ENCODE assay signal across 19 cellular contexts in genomic region chr3:72287941-72288340, GRCh38.
"Had no signal": no experiment of that assay in that cellular context is flagged by ENCODE, and none has a peak within 500 bp of the region (broad histone marks: within the 10 kb centered on the region; RNA-seq: fewer than 3 reads in every experiment).

No MANE protein-coding gene starts in this region.

- H3K4me3 ChIP-seq: coronary artery, hepatocyte, lung, tibial nerve had no signal

- H3K79me2 ChIP-seq: hepatocyte had no signal

- H2AFZ ChIP-seq: hepatocyte had no signal

- ATAC-seq: activated CD8-positive, alpha-beta T cell treated with anti-CD3 and anti-CD28 coated beads, Interleukin-2, amount 10 ng/mL, durations not matched to agents 7 days and 5 days; natural killer cell treated with Interleukin-12 subunit alpha and Interleukin-12 subunit beta and Interleukin-15 and Interleukin-18, amount 100 ng/mL, for 72 hours; stimulated activated naive CD8-positive, alpha-beta T cell treated with anti-CD3 and anti-CD28 coated beads, Interleukin-15, Interleukin-2, amounts not matched to agents 100 U/mL and 50 U/mL, for 24 hours had no signal

- H3K9me3 Mint-ChIP-seq: activated T-cell treated with anti-CD3 and anti-CD28 coated beads, Interleukin-2, amount 50 U/mL, for 24 hours; mesothelial cell of epicardium; natural killer cell treated with Interleukin-12 subunit alpha and Interleukin-12 subunit beta and Interleukin-15 and Interleukin-18, amount 100 ng/mL, for 72 hours had no signal

- DNase-seq: activated CD4-positive, alpha-beta T cell treated with anti-CD3 and anti-CD28 coated beads for 48 hours; activated CD4-positive, CD25-positive, alpha-beta regulatory T cell; activated CD8-positive, alpha-beta T cell treated with anti-CD3 and anti-CD28 coated beads, Interleukin-2, amount 10 ng/mL, durations not matched to agents 7 days and 5 days; activated naive CD4-positive, alpha-beta T cell treated with Interleukin-2 at 50 U/mL for 16 hours; activated T-cell treated with anti-CD3 and anti-CD28 coated beads, Interleukin-2, amount 50 U/mL, for 24 hours; brain microvascular endothelial cell; effector CD4-positive, alpha-beta T cell; retina; stimulated activated CD4-positive, alpha-beta T cell treated with anti-CD3 and anti-CD28 coated beads, Interleukin-12 subunit alpha, Interleukin-12 subunit beta, amount 100 ng/mL, for 4 hours; stimulated activated naive CD8-positive, alpha-beta T cell treated with anti-CD3 and anti-CD28 coated beads, Interleukin-15, Interleukin-2, amounts not matched to agents 100 U/mL and 50 U/mL, for 24 hours had no signal

- H3K36me3 Mint-ChIP-seq: mesothelial cell of epicardium; natural killer cell treated with Interleukin-12 subunit alpha and Interleukin-12 subunit beta and Interleukin-15 and Interleukin-18, amount 100 ng/mL, for 72 hours had no signal

- H3K36me3 ChIP-seq: brain microvascular endothelial cell, tibial nerve had no signal

- H3K27ac ChIP-seq: brain microvascular endothelial cell, coronary artery, hepatocyte had no signal

- H3K27me3 ChIP-seq: hepatocyte, tibial nerve had no signal

- H3K4me3 Mint-ChIP-seq: activated CD8-positive, alpha-beta T cell treated with anti-CD3 and anti-CD28 coated beads, Interleukin-2, amount 10 ng/mL, durations not matched to agents 7 days and 5 days; activated T-cell treated with anti-CD3 and anti-CD28 coated beads, Interleukin-2, amount 50 U/mL, for 24 hours; mesothelial cell of epicardium had no signal

- H3K27ac Mint-ChIP-seq: activated CD8-positive, alpha-beta T cell treated with anti-CD3 and anti-CD28 coated beads, Interleukin-2, amount 10 ng/mL, durations not matched to agents 7 days and 5 days; activated T-cell treated with anti-CD3 and anti-CD28 coated beads, Interleukin-2, amount 50 U/mL, for 24 hours; activated T-helper 2 cell treated with anti-CD3 and anti-CD28 coated beads, Interferon-gamma antibody, Interleukin-2, Interleukin-4, amounts not matched to agents 10 μg/mL and 5 μg/mL and 100 μg/mL, durations not matched to agents 14 hours and 24 hours and 36 hours; mesothelial cell of epicardium; natural killer cell treated with Interleukin-12 subunit alpha and Interleukin-12 subunit beta and Interleukin-15 and Interleukin-18, amount 100 ng/mL, for 72 hours had no signal

- FAIRE-seq: islet of Langerhans, urothelium cell line had no signal
